In the genomic region with DNA sequence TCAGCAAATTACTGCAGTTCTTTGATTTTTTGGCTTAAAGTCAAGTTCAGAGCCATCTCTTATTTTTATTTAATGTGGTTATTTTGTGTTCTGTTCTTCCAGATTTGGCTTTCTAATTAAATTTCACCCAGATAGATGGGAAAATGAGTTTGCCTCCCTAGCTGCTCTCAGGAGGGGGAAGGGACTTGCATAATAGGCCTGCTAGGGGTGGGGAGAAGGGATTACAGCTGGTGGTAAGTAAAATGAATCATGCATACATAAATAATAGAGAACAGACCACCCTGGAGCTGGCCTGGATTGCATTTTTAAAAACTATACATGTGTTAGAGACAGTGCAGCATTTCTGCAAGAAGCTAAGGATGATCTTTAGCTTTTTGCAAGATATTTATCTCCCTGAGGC, we compare ENCODE assay signal across 1 cellular context.
TF ChIP-seq lines count a peak whose summit lies in the region.

No MANE protein-coding gene starts in this region.

TF ChIP-seq in SK-N-SH, 30 proteins besides CTCF, POLR2A, EP300 and RAD21 (continued from another document):
- TF ChIP-seq JUND (IDR thresholded peaks at IDR 0.05) = peak; percentile 19; the same call in 1 of the 2 replicates
